In the genomic region with DNA sequence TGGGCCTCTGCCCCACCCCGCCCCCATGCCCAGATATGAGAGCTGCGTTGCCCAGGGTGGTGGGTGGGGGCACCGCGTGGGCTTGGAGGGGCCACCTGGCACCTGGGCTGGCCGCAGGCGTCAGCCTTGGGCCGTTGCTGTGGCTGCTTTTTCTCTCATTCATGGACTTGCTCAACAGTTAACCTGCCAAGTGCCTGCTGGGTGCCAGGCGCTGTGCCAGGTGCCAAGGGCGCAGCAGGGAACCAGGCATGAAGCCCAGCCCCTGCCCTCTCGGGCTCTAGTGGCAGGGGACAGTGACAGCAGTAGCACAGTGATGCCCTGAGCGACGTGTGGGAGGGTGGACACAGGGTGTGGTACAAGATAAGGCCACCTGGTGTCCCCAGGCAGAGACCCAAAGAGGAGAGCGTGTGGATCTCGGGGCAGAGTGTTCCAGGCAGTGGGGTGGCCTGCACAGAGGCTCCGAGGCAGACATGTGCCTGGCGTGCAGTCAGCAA, we compare ENCODE assay signal across 15 cellular contexts. TPM values are rescaled to one million over a fixed set of nuclear protein-coding genes. Genes with fewer than 3 reads are reported as not detected.
DNase-seq lines count a peak whose midpoint lies in the region; ATAC-seq, FAIRE-seq and TF ChIP-seq lines count a peak whose summit lies in the region.
"Had no signal": no experiment of that assay in that cellular context is flagged by ENCODE, and none has a peak within 500 bp of the region (broad histone marks: within the 10 kb centered on the region; RNA-seq: fewer than 3 reads in every experiment).

No MANE protein-coding gene starts in this region.

- intact Hi-C loops in right lobe of liver (cut with DNase I) = no loop called here
- intact Hi-C loops in stomach (cut with DNase I; ENCODE audit: low total_unique reads) = no loop called here
- intact Hi-C loops in aorta (cut with DNase I) = no loop called here
- intact Hi-C loops in prostate gland (cut with DNase I) = no loop called here

- H3K27me3 ChIP-seq in right lobe of liver = no peaks in the 10 kb centered on the region
- H3K27me3 ChIP-seq in stomach = no peaks in the 10 kb centered on the region
- H3K27me3 ChIP-seq in aorta (ENCODE audit: control insufficient read depth in 1 of 2, insufficient read depth in 2 of 2, low read length in 1 of 2) = no peaks in the 10 kb centered on the region
- H3K27me3 ChIP-seq in prostate gland (replicated peaks; ENCODE audit: insufficient read depth) = no peaks in the 10 kb centered on the region

- H3K36me3 ChIP-seq in right lobe of liver = peaks cover 0 to 67% (median 17%) of the 10 kb centered on the region in 4 donors
- H3K36me3 ChIP-seq in stomach = peaks cover 77 to 100% (median 99%) of the 10 kb centered on the region in 4 donors
- peaks cover 9 to 16% of the 10 kb centered on the region in 2 donors for H3K36me3 ChIP-seq in aorta (ENCODE audit: control insufficient read depth in 1 of 2, insufficient read depth in 2 of 2, low read length in 1 of 2)
- peaks cover 17 to 34% of the 10 kb centered on the region in 2 donors for H3K36me3 ChIP-seq in prostate gland

- H3K27ac ChIP-seq in right lobe of liver (peak overlapping the region; percentile 36 to 69 (median 52)), stomach (peak overlapping the region in 1 of 5 donors; percentile 64), aorta (ENCODE audit: low read depth in 1 of 2, low read length in 2 of 2) (no peak overlapping the region), prostate gland (no peak overlapping the region)

- DNase-seq in D721Med (ENCODE audit: insufficient read length, low spot score) (peak; percentile 9), NCI-H2029 (lab: John Stamatoyannopoulos, UW) (peak; percentile 66), cerebellum (ENCODE audit: low spot score) (peak; percentile 82), right lobe of liver (peak; percentile 89 to 94 (median 89)), stomach (no peak), aorta (no peak), prostate gland (ENCODE audit: low spot score) (no peak)
- DNase-seq: activated CD4-positive, CD25-positive, alpha-beta regulatory T cell; activated CD8-positive, alpha-beta memory T cell treated with anti-CD3 and anti-CD28 coated beads, Interleukin-2, amount 10 ng/mL, durations not matched to agents 7 days and 5 days; activated naive CD4-positive, alpha-beta T cell; naive thymus-derived CD4-positive, alpha-beta T cell; T-helper 1 cell had no signal

- TF ChIP-seq POLR2A in right lobe of liver (IDR thresholded peaks at IDR 0.05) = no peak
- TF ChIP-seq POLR2A in stomach (IDR thresholded peaks at IDR 0.05) = no peak
- no peak for TF ChIP-seq POLR2A in prostate gland (IDR thresholded peaks at IDR 0.05)

- peak; percentile 78 to 89 (median 86) for ATAC-seq in right lobe of liver
- no peak for ATAC-seq in aorta (ENCODE audit: low FRiP score)
- no peak for ATAC-seq in GM19328 (IDR thresholded peaks at IDR 0.05; ENCODE audit: unreplicated experiment)
- ATAC-seq: activated CD8-positive, alpha-beta memory T cell treated with anti-CD3 and anti-CD28 coated beads, Interleukin-2, amount 10 ng/mL, durations not matched to agents 7 days and 5 days had no signal

- TF ChIP-seq EP300 in stomach (IDR thresholded peaks at IDR 0.05) = no peak

- WGBS in right lobe of liver (ENCODE audit: insufficient coverage, low coverage, low lambda C conversion rate, missing lambda C conversion rate) = 42% methylated on average over 4 of the region's 16 CpGs
- 69 to 80% (median 78%) methylated on average over 8 to 16 of the region's 16 CpGs for WGBS in stomach, 5 donors
- 33 to 36% methylated on average over 16 of the region's 16 CpGs for WGBS in aorta, 2 donors
- WGBS in prostate gland = 67% methylated on average over 16 of the region's 16 CpGs

- TF ChIP-seq CTCF in D721Med (IDR thresholded peaks at IDR 0.05; ENCODE audit: insufficient read depth, missing control alignments) (no peak), right lobe of liver (IDR thresholded peaks at IDR 0.05) (peak in 1 of 4 donors; percentile 31), stomach (IDR thresholded peaks at IDR 0.05) (no peak), prostate gland (IDR thresholded peaks at IDR 0.05) (no peak)

- H3K4me1 ChIP-seq in right lobe of liver (peaks cover 0 to 13% (median 3%) of the 10 kb centered on the region in 4 donors), stomach (peaks cover 0 to 22% (median 2%) of the 10 kb centered on the region in 4 donors), aorta (ENCODE audit: control insufficient read depth in 1 of 2, insufficient read depth in 2 of 2, low read length in 2 of 2) (no peaks in the 10 kb centered on the region), prostate gland (replicated peaks) (no peaks in the 10 kb centered on the region)

- FAIRE-seq in D721Med (lab: Jason Lieb, UNC) = no peak
- FAIRE-seq: GM19239, RCC 7860 had no signal

- H3K9me3 ChIP-seq in right lobe of liver = no peaks in the 10 kb centered on the region
- no peaks in the 10 kb centered on the region for H3K9me3 ChIP-seq in stomach
- no peaks in the 10 kb centered on the region for H3K9me3 ChIP-seq in aorta (ENCODE audit: control insufficient read depth, low read length)
- no peaks in the 10 kb centered on the region for H3K9me3 ChIP-seq in prostate gland

- H3K4me3 ChIP-seq in right lobe of liver (no peak overlapping the region), stomach (no peak overlapping the region), aorta (ENCODE audit: low read length in 2 of 2) (no peak overlapping the region), prostate gland (no peak overlapping the region)

RNA-seq across cellular contexts. Expression of a gene that starts 28.1 kb away (rescaled TPM):
- total RNA-seq in cerebellum = 16.5 TPM
- total RNA-seq in right lobe of liver = 10 to 100 TPM in 1 of 6 experiments, 1 to 10 TPM in 5; 5.2 to 11.9 (median 8.7) TPM
- 10 to 100 TPM in 4 of 5 donors, 1 to 10 TPM in 1; 8.1 to 28.6 (median 13.4) TPM for total RNA-seq in stomach
- 1 to 10 TPM; 6.9 to 9.7 (median 9.0) TPM for polyA plus RNA-seq in stomach
- 10 to 100 TPM in 1 of 2 donors, 1 to 10 TPM in 1; 8.9 to 14.6 TPM for total RNA-seq in aorta
- 10 to 100 TPM in 1 of 2 donors, 1 to 10 TPM in 1; 1.5 to 10.3 TPM for polyA plus RNA-seq in aorta
- total RNA-seq in prostate gland = 10 to 100 TPM; 15.5 to 41.8 TPM

RNA-seq across cellular contexts. Expression of a gene that starts 42.1 kb away (rescaled TPM):
- total RNA-seq in cerebellum (36.2 TPM), right lobe of liver (1 to 10 TPM in 1 of 6 experiments, under 1 TPM in 5; 0.53 to 1.6 (median 0.77) TPM), stomach (10 to 100 TPM in 3 of 5 donors, 1 to 10 TPM in 2; 3.1 to 18.2 (median 10.5) TPM), aorta (10 to 100 TPM in 1 of 2 donors, 1 to 10 TPM in 1; 7.7 to 19.6 TPM), prostate gland (10 to 100 TPM; 16.2 to 41.6 TPM)
- polyA plus RNA-seq in stomach (10 to 100 TPM; 11.9 to 16.7 (median 15.3) TPM), aorta (1 to 10 TPM in 1 of 2 donors, under 1 TPM in 1; 0.75 to 3.9 TPM)
- total RNA-seq: activated CD8-positive, alpha-beta memory T cell treated with anti-CD3 and anti-CD28 coated beads, Interleukin-2, amount 10 ng/mL, durations not matched to agents 7 days and 5 days had no signal
- polyA plus RNA-seq: naive thymus-derived CD4-positive, alpha-beta T cell had no signal

RNA-seq across cellular contexts. Expression of a gene that starts 45.3 kb away (rescaled TPM):
- 0.18 TPM for total RNA-seq in cerebellum
- total RNA-seq in right lobe of liver = 1 to 10 TPM; 1.1 to 6.6 (median 3.7) TPM
- 10 to 100 TPM in 1 of 5 donors, under 1 TPM in 2, not detected in 2; 0.73 to 11.1 (median 0.87) TPM for total RNA-seq in stomach
- polyA plus RNA-seq in stomach = under 1 TPM; 0.13 to 0.93 (median 0.76) TPM
- 10 to 100 TPM in 1 of 2 donors, 1 to 10 TPM in 1; 8.0 to 13.6 TPM for total RNA-seq in aorta
- polyA plus RNA-seq in aorta = under 1 TPM; 0.20 to 0.38 TPM
- 1 to 10 TPM in 1 of 2 donors, not detected in 1; 1.9 TPM for total RNA-seq in prostate gland
- polyA plus RNA-seq: naive thymus-derived CD4-positive, alpha-beta T cell had no signal

Comparison
In these comparisons a context has a peak if more than half of its experiments do, and no peak if none do; other contexts are left out.
1. DNase-seq: peak in D721Med (single experiment), NCI-H2029 (single experiment), cerebellum (single experiment) and right lobe of liver (3 of 3); none in stomach (single experiment), aorta (0 of 2) and prostate gland (single experiment).
2. ATAC-seq: peak in right lobe of liver (4 of 4); none in aorta (single experiment) and GM19328 (single experiment).
3. H3K27ac ChIP-seq: peak in right lobe of liver (3 of 3); none in aorta (0 of 2) and prostate gland (0 of 2).